12 cellular contexts compared by ENCODE assay signal in the genomic region with DNA sequence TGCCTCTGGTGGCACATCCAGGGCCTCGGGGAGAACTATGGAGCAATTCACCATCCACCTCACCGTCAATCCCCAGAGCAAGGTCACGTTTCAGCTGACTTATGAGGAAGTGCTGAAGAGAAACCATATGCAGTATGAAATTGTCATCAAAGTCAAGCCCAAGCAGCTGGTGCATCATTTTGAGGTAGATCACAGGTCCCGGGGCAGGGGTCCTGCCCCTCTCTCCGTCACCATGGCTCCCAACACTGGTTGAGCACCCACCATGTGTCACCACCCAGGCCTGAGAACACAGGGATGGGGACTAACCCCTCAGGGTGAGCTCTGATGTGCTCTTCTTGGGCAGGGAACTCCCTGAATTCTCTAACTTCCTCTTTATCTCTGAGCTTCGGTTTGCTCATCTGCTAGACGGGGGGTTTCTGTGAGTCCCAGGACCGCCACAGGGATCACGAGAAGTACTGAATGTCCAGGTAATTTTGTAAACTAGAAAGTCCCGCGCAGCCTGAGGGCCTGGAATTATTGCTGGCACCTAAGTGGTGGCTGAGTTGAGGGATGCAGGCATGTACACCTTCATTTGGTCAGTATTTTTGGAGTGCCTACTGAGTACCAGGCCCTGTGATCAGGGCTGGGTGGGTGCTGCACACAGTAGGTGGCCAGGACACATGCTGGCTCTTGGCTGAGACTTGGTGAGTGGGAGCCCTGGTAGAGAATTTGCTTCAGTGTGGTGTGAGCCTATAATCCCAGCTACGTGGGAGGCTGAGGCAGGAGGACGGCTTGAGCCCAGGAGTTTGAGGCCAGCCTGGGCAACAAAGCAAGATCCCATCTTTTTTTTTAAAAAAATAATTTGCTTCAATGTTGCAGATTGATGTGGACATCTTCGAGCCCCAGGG.
A peak's percentile ranks its signal among the peaks of the same experiment; 100 is the strongest.
DNase-seq lines count a peak whose midpoint lies in the region; ATAC-seq and FAIRE-seq lines count a peak whose summit lies in the region.
"Had no signal": no experiment of that assay in that cellular context is flagged by ENCODE, and none has a peak within 500 bp of the region (broad histone marks: within the 10 kb centered on the region; RNA-seq: fewer than 3 reads in every experiment).

No MANE protein-coding gene starts in this region.

- peak; percentile 63 for DNase-seq in CD1c-positive myeloid dendritic cell (ENCODE audit: extremely low spot score)
- DNase-seq in GM19239 (ENCODE audit: insufficient read length, low spot score), result no peak
- peak; percentile 43 for DNase-seq in activated CD8-positive, alpha-beta memory T cell treated with anti-CD3 and anti-CD28 coated beads, Interleukin-2, amount 50 U/mL, for 48 hours
- no peak for DNase-seq in NCI-H146 (lab: John Stamatoyannopoulos, UW)
- DNase-seq in stimulated activated CD4-positive, alpha-beta T cell treated with anti-CD3 and anti-CD28 coated beads, Interleukin-12 subunit alpha, Interleukin-12 subunit beta, amount 100 ng/mL, for 4 hours, result no peak
- DNase-seq in iPS-NIHi11 (ENCODE audit: low spot score), result no peak
- DNase-seq in NCI-H128 (lab: John Stamatoyannopoulos, UW; ENCODE audit: unreplicated experiment), result no peak
- DNase-seq: COR-L47, NCI-H1105, T-helper 1 cell had no signal

- peak; percentile 71 for ATAC-seq in HG03354 (IDR thresholded peaks at IDR 0.05; ENCODE audit: poor library complexity, severe bottlenecking, unreplicated experiment)
- ATAC-seq: GM23338 had no signal

- peak; percentile 91 for FAIRE-seq in GM19239 (lab: Jason Lieb, UNC)

Comparison
In these comparisons a context has a peak if more than half of its experiments do, and no peak if none do; other contexts are left out.
1. DNase-seq: peak in CD1c-positive myeloid dendritic cell (single experiment) and activated CD8-positive, alpha-beta memory T cell treated with anti-CD3 and anti-CD28 coated beads, Interleukin-2, amount 50 U/mL, for 48 hours (single experiment); none in GM19239 (single experiment), NCI-H146 (single experiment), stimulated activated CD4-positive, alpha-beta T cell treated with anti-CD3 and anti-CD28 coated beads, Interleukin-12 subunit alpha, Interleukin-12 subunit beta, amount 100 ng/mL, for 4 hours (single experiment), iPS-NIHi11 (single experiment) and NCI-H128 (single experiment).